Comparison of ENCODE assay signal across 17 cellular contexts in genomic region chr1:63914241-63914640, GRCh38.
DNase-seq lines count a peak whose midpoint lies in the region; ATAC-seq and TF ChIP-seq lines count a peak whose summit lies in the region.
"Had no signal": no experiment of that assay in that cellular context is flagged by ENCODE, and none has a peak within 500 bp of the region (broad histone marks: within the 10 kb centered on the region; RNA-seq: fewer than 3 reads in every experiment).

No MANE protein-coding gene starts in this region.

- no peak for TF ChIP-seq POLR2A in heart left ventricle (IDR thresholded peaks at IDR 0.05)
- no peak for TF ChIP-seq POLR2A in testis (IDR thresholded peaks at IDR 0.05)

- peak overlapping the region; percentile 15 for H3K4me3 Mint-ChIP-seq in chondrocyte (ENCODE audit: unreplicated experiment)
- H3K4me3 Mint-ChIP-seq: activated CD4-positive, alpha-beta T cell treated with anti-CD3 and anti-CD28 coated beads, Interleukin-2, amount 10 ng/mL, durations not matched to agents 24 days and 14 days had no signal

- H3K9me3 ChIP-seq in heart left ventricle (no peaks in the 10 kb centered on the region), upper lobe of right lung (no peaks in the 10 kb centered on the region), testis (no peaks in the 10 kb centered on the region)
- H3K9me3 ChIP-seq: uterus had no signal

- TF ChIP-seq CTCF in heart left ventricle (IDR thresholded peaks at IDR 0.05) (no peak), chondrocyte (IDR thresholded peaks at IDR 0.05) (no peak), upper lobe of right lung (IDR thresholded peaks at IDR 0.05) (no peak), testis (IDR thresholded peaks at IDR 0.05) (no peak)

- peaks cover 3% of the 10 kb centered on the region for H3K36me3 Mint-ChIP-seq in chondrocyte (ENCODE audit: low read depth)

- intact Hi-C loops in heart left ventricle (cut with DNase I): loop anchor here in 5 of 10 donors (5.0 to 10.0 kb wide), 4 partner anchors 132 to 221 kb away; partner anchors contain the start of gene ROR1 (in 1 of the 5)
- intact Hi-C loops in left cardiac atrium (cut with DNase I): loop anchor here (5.0 to 10.0 kb wide), 3 partner anchors 129 to 219 kb away; partner anchors contain the start of gene ROR1 (in 1 of the 2)
- intact Hi-C loops in left colon (cut with DNase I, micrococcal nuclease): loop anchor here in 1 of 2 donors (10.0 kb wide), 1 partner anchor 209 kb away; no protein-coding TSS in a partner anchor
- intact Hi-C loops in upper lobe of right lung (cut with DNase I): no loop called here
- intact Hi-C loops in testis (cut with DNase I; ENCODE audit: low total_unique reads): no loop called here

- no peaks in the 10 kb centered on the region for H3K9me3 Mint-ChIP-seq in chondrocyte (ENCODE audit: low read depth)
- H3K9me3 Mint-ChIP-seq: activated CD4-positive, alpha-beta T cell treated with anti-CD3 and anti-CD28 coated beads, Interleukin-2, amount 10 ng/mL, durations not matched to agents 24 days and 14 days had no signal

- 75 to 89% (median 84%) methylated on average over 5 of the region's 5 CpGs for WGBS in heart left ventricle, 4 donors
- WGBS in testis, 2 donors: 84 to 89% methylated on average over 5 of the region's 5 CpGs

- H3K4me3 ChIP-seq in heart left ventricle (no peak overlapping the region), upper lobe of right lung (no peak overlapping the region), testis (no peak overlapping the region)
- H3K4me3 ChIP-seq: dorsolateral prefrontal cortex, uterus had no signal

- H3K36me3 ChIP-seq in heart left ventricle (no peaks in the 10 kb centered on the region), upper lobe of right lung (no peaks in the 10 kb centered on the region), testis (ENCODE audit: low read depth, missing control alignments) (no peaks in the 10 kb centered on the region)
- H3K36me3 ChIP-seq: uterus had no signal

- peaks cover 94% of the 10 kb centered on the region for H3K4me1 Mint-ChIP-seq in chondrocyte (ENCODE audit: low read depth)
- H3K4me1 Mint-ChIP-seq: activated CD4-positive, alpha-beta T cell treated with anti-CD3 and anti-CD28 coated beads, Interleukin-2, amount 10 ng/mL, durations not matched to agents 24 days and 14 days had no signal

- H3K27me3 ChIP-seq in heart left ventricle: no peaks in the 10 kb centered on the region
- H3K27me3 ChIP-seq in upper lobe of right lung: no peaks in the 10 kb centered on the region
- no peaks in the 10 kb centered on the region for H3K27me3 ChIP-seq in testis
- H3K27me3 ChIP-seq: dorsolateral prefrontal cortex, uterus had no signal

- peak overlapping the region in 9 of 12 donors; percentile 14 to 65 (median 53) for H3K27ac ChIP-seq in heart left ventricle
- no peak overlapping the region for H3K27ac ChIP-seq in upper lobe of right lung
- H3K27ac ChIP-seq in testis: no peak overlapping the region
- H3K27ac ChIP-seq: epithelial cell of prostate, uterus had no signal

- ATAC-seq in heart left ventricle: peak in 2 of 4 donors; percentile 18 to 26
- ATAC-seq in left cardiac atrium: no peak
- peak; percentile 66 for ATAC-seq in left colon
- ATAC-seq in upper lobe of right lung: peak; percentile 13
- no peak for ATAC-seq in HG03159 (IDR thresholded peaks at IDR 0.05; ENCODE audit: unreplicated experiment)

- DNase-seq in heart left ventricle (no peak), left cardiac atrium (no peak), chondrocyte (ENCODE audit: low spot score) (no peak), left colon (peak in 1 of 2 donors; percentile 35), upper lobe of right lung (no peak), testis (no peak)
- no peak for DNase-seq in activated CD4-positive, alpha-beta T cell treated with anti-CD3 and anti-CD28 coated beads, Interleukin-2, amount 50 U/mL, for 4 hours
- DNase-seq: activated CD4-positive, alpha-beta T cell treated with anti-CD3 and anti-CD28 coated beads, Interleukin-2, amount 10 ng/mL, durations not matched to agents 24 days and 14 days; activated CD8-positive, alpha-beta memory T cell treated with anti-CD3 and anti-CD28 coated beads, Interleukin-2, amount 50 U/mL, for 4 hours; activated effector memory CD4-positive, alpha-beta T cell treated with Interleukin-2 at 50 U/mL for 16 hours; foreskin fibroblast; NCI-H1417; SHP77; uterus had no signal

- H3K27me3 Mint-ChIP-seq in chondrocyte (ENCODE audit: low read depth): no peaks in the 10 kb centered on the region

- peak overlapping the region; percentile 84 for H3K27ac Mint-ChIP-seq in chondrocyte (ENCODE audit: unreplicated experiment)
- H3K27ac Mint-ChIP-seq: activated CD4-positive, alpha-beta T cell treated with anti-CD3 and anti-CD28 coated beads, Interleukin-2, amount 10 ng/mL, durations not matched to agents 24 days and 14 days had no signal

- H3K4me1 ChIP-seq in heart left ventricle (peaks cover 0 to 63% (median 17%) of the 10 kb centered on the region in 12 donors), upper lobe of right lung (no peaks in the 10 kb centered on the region), testis (peaks cover 17% of the 10 kb centered on the region)

Comparison
In these comparisons a context has a peak if more than half of its experiments do, and no peak if none do; other contexts are left out.
1. ATAC-seq: peak in left colon (single experiment) and upper lobe of right lung (single experiment); none in left cardiac atrium (0 of 2) and HG03159 (single experiment).
2. H3K27ac ChIP-seq: peak in heart left ventricle (9 of 12); none in upper lobe of right lung (single experiment) and testis (0 of 2).
3. intact Hi-C loops: an anchor here in left cardiac atrium (5.0 to 10.0 kb wide); none called in upper lobe of right lung and testis.